In the genomic region with DNA sequence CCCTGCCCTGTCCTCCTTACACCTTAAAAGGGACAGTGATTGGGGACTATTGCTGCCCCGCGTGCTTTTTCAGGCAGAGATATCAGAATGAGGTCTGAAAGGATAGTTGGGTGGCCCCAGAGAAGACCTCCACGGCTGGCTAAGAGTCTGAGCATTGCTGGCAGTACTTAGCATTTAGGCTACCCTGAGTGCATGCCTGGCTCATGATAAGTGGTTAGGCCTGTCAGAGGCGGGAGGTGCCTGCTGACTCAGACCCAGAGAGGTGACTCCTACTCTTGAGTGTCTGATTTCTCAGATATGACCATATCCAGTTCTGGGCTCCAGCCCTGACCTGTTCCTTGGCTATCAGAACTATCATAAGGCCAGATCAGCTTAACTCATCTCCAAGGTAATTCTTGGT, we compare ENCODE assay signal across 8 cellular contexts.
DNase-seq lines count a peak whose midpoint lies in the region; ATAC-seq and TF ChIP-seq lines count a peak whose summit lies in the region.

No MANE protein-coding gene starts in this region.

- H3K9me3 Mint-ChIP-seq in activated CD8-positive, alpha-beta T cell treated with anti-CD3 and anti-CD28 coated beads for 36 hours: no peaks in the 10 kb centered on the region
- no peaks in the 10 kb centered on the region for H3K9me3 Mint-ChIP-seq in activated CD8-positive, alpha-beta T cell treated with anti-CD3 and anti-CD28 coated beads, Interleukin-2, amount 10 ng/mL, durations not matched to agents 7 days and 5 days (ENCODE audit: insufficient read depth)
- H3K9me3 Mint-ChIP-seq in stimulated activated effector memory CD8-positive, alpha-beta T cell treated with anti-CD3 and anti-CD28 coated beads, Interleukin-12 subunit alpha, Interleukin-12 subunit beta, amount 100 ng/mL, for 72 hours: peaks cover 3% of the 10 kb centered on the region

- ATAC-seq in activated CD8-positive, alpha-beta T cell treated with anti-CD3 and anti-CD28 coated beads for 36 hours: peak; percentile 55
- ATAC-seq in activated CD8-positive, alpha-beta T cell treated with anti-CD3 and anti-CD28 coated beads, Interleukin-2, amount 10 ng/mL, durations not matched to agents 7 days and 5 days: no peak
- ATAC-seq in HG03175 (IDR thresholded peaks at IDR 0.05; ENCODE audit: unreplicated experiment): peak; percentile 65
- ATAC-seq in stimulated activated effector memory CD8-positive, alpha-beta T cell treated with anti-CD3 and anti-CD28 coated beads, Interleukin-12 subunit alpha, Interleukin-12 subunit beta, amount 100 ng/mL, for 72 hours: peak; percentile 87

- no peak overlapping the region for H3K4me3 ChIP-seq in SK-N-MC
- no peak overlapping the region for H3K4me3 ChIP-seq in left ventricle myocardium inferior

- H3K4me1 ChIP-seq in left ventricle myocardium inferior: peaks cover 70% of the 10 kb centered on the region

- POLR2A ChIA-PET in activated CD8-positive, alpha-beta T cell treated with anti-CD3 and anti-CD28 coated beads for 36 hours (lab: Charles Lee): no interaction called here
- POLR2A ChIA-PET in activated CD8-positive, alpha-beta T cell treated with anti-CD3 and anti-CD28 coated beads, Interleukin-2, amount 10 ng/mL, durations not matched to agents 7 days and 5 days (lab: Charles Lee): no interaction called here

- no peaks in the 10 kb centered on the region for H3K36me3 Mint-ChIP-seq in activated CD8-positive, alpha-beta T cell treated with anti-CD3 and anti-CD28 coated beads for 36 hours (ENCODE audit: low read depth)
- H3K36me3 Mint-ChIP-seq in activated CD8-positive, alpha-beta T cell treated with anti-CD3 and anti-CD28 coated beads, Interleukin-2, amount 10 ng/mL, durations not matched to agents 7 days and 5 days (ENCODE audit: low read depth): no peaks in the 10 kb centered on the region
- H3K36me3 Mint-ChIP-seq in stimulated activated effector memory CD8-positive, alpha-beta T cell treated with anti-CD3 and anti-CD28 coated beads, Interleukin-12 subunit alpha, Interleukin-12 subunit beta, amount 100 ng/mL, for 72 hours: no peaks in the 10 kb centered on the region

- no peaks in the 10 kb centered on the region for H3K27me3 ChIP-seq in left ventricle myocardium inferior (ENCODE audit: low read depth)

- no peak overlapping the region for H3K27ac Mint-ChIP-seq in activated CD8-positive, alpha-beta T cell treated with anti-CD3 and anti-CD28 coated beads for 36 hours
- H3K27ac Mint-ChIP-seq in activated CD8-positive, alpha-beta T cell treated with anti-CD3 and anti-CD28 coated beads, Interleukin-2, amount 10 ng/mL, durations not matched to agents 7 days and 5 days: no peak overlapping the region
- H3K27ac Mint-ChIP-seq in stimulated activated effector memory CD8-positive, alpha-beta T cell treated with anti-CD3 and anti-CD28 coated beads, Interleukin-12 subunit alpha, Interleukin-12 subunit beta, amount 100 ng/mL, for 72 hours: no peak overlapping the region

- H3K9ac ChIP-seq in SK-N-MC (ENCODE audit: insufficient read length): no peak overlapping the region

- H3K4me3 Mint-ChIP-seq in activated CD8-positive, alpha-beta T cell treated with anti-CD3 and anti-CD28 coated beads for 36 hours: no peak overlapping the region
- H3K4me3 Mint-ChIP-seq in activated CD8-positive, alpha-beta T cell treated with anti-CD3 and anti-CD28 coated beads, Interleukin-2, amount 10 ng/mL, durations not matched to agents 7 days and 5 days: no peak overlapping the region
- no peak overlapping the region for H3K4me3 Mint-ChIP-seq in stimulated activated effector memory CD8-positive, alpha-beta T cell treated with anti-CD3 and anti-CD28 coated beads, Interleukin-12 subunit alpha, Interleukin-12 subunit beta, amount 100 ng/mL, for 72 hours

- no peak for TF ChIP-seq CTCF in activated CD8-positive, alpha-beta T cell treated with anti-CD3 and anti-CD28 coated beads for 36 hours (IDR thresholded peaks at IDR 0.05)
- no peak for TF ChIP-seq CTCF in left ventricle myocardium inferior (IDR thresholded peaks at IDR 0.05; ENCODE audit: borderline replicate concordance)
- TF ChIP-seq CTCF in GM13976 (IDR thresholded peaks at IDR 0.05; ENCODE audit: borderline replicate concordance, control extremely low read depth, extremely low read depth, insufficient read depth, missing control alignments): no peak

- DNase-seq in activated CD8-positive, alpha-beta T cell treated with anti-CD3 and anti-CD28 coated beads for 36 hours: peak; percentile 21
- DNase-seq in activated CD8-positive, alpha-beta T cell treated with anti-CD3 and anti-CD28 coated beads, Interleukin-2, amount 10 ng/mL, durations not matched to agents 7 days and 5 days: no peak
- DNase-seq in SK-N-MC (ENCODE audit: low read depth, low spot score) (no peak), left ventricle myocardium inferior (peak; percentile 53), GM13976 (ENCODE audit: low spot score) (no peak)
- DNase-seq in stimulated activated effector memory CD8-positive, alpha-beta T cell treated with anti-CD3 and anti-CD28 coated beads, Interleukin-12 subunit alpha, Interleukin-12 subunit beta, amount 100 ng/mL, for 72 hours (ENCODE audit: low spot score in 2 of 2): no peak
- DNase-seq in NK-92 treated with Interleukin-12 subunit alpha and Interleukin-12 subunit beta, amount 100 ng/mL, for 24 hours (lab: John Stamatoyannopoulos, UW): no peak

- CTCF ChIA-PET in activated CD8-positive, alpha-beta T cell treated with anti-CD3 and anti-CD28 coated beads for 36 hours (lab: Charles Lee): interaction anchor here (1.1 to 2.4 kb wide), 2 partner anchors 9 to 14 kb away, joined by 3 to 7 read pairs; no protein-coding TSS in a partner anchor
- CTCF ChIA-PET in activated CD8-positive, alpha-beta T cell treated with anti-CD3 and anti-CD28 coated beads, Interleukin-2, amount 10 ng/mL, durations not matched to agents 7 days and 5 days (lab: Charles Lee): no interaction called here

- peak overlapping the region; percentile 92 for H3K27ac ChIP-seq in SK-N-MC
- peak overlapping the region; percentile 75 for H3K27ac ChIP-seq in left ventricle myocardium inferior (replicated peaks)

- no peaks in the 10 kb centered on the region for H3K9me3 ChIP-seq in SK-N-MC (ENCODE audit: low read depth, low read length)
- H3K9me3 ChIP-seq in left ventricle myocardium inferior (replicated peaks): no peaks in the 10 kb centered on the region

- no peaks in the 10 kb centered on the region for H3K36me3 ChIP-seq in SK-N-MC (ENCODE audit: insufficient read depth, low read length)
- H3K36me3 ChIP-seq in left ventricle myocardium inferior: no peaks in the 10 kb centered on the region

- in situ Hi-C loops in GM13976 (cut with MboI; ENCODE audit: low sequenced_read_pairs, unreplicated experiment): no loop called here

- H3K27me3 Mint-ChIP-seq in activated CD8-positive, alpha-beta T cell treated with anti-CD3 and anti-CD28 coated beads for 36 hours: no peaks in the 10 kb centered on the region
- no peaks in the 10 kb centered on the region for H3K27me3 Mint-ChIP-seq in activated CD8-positive, alpha-beta T cell treated with anti-CD3 and anti-CD28 coated beads, Interleukin-2, amount 10 ng/mL, durations not matched to agents 7 days and 5 days (ENCODE audit: low read depth)

- intact Hi-C loops in activated CD8-positive, alpha-beta T cell treated with anti-CD3 and anti-CD28 coated beads for 36 hours (cut with micrococcal nuclease): no loop called here
- intact Hi-C loops in left ventricle myocardium inferior (cut with micrococcal nuclease): no loop called here

- H3K4me1 Mint-ChIP-seq in activated CD8-positive, alpha-beta T cell treated with anti-CD3 and anti-CD28 coated beads for 36 hours (ENCODE audit: low read depth): no peaks in the 10 kb centered on the region
- peaks cover 3% of the 10 kb centered on the region for H3K4me1 Mint-ChIP-seq in activated CD8-positive, alpha-beta T cell treated with anti-CD3 and anti-CD28 coated beads, Interleukin-2, amount 10 ng/mL, durations not matched to agents 7 days and 5 days (ENCODE audit: low read depth)
- H3K4me1 Mint-ChIP-seq in stimulated activated effector memory CD8-positive, alpha-beta T cell treated with anti-CD3 and anti-CD28 coated beads, Interleukin-12 subunit alpha, Interleukin-12 subunit beta, amount 100 ng/mL, for 72 hours: no peaks in the 10 kb centered on the region

Comparison
In these comparisons a context has a peak if more than half of its experiments do, and no peak if none do; other contexts are left out.
1. DNase-seq: peak in activated CD8-positive, alpha-beta T cell treated with anti-CD3 and anti-CD28 coated beads for 36 hours (single experiment) and left ventricle myocardium inferior (single experiment); none in activated CD8-positive, alpha-beta T cell treated with anti-CD3 and anti-CD28 coated beads, Interleukin-2, amount 10 ng/mL, durations not matched to agents 7 days and 5 days (single experiment), SK-N-MC (single experiment), stimulated activated effector memory CD8-positive, alpha-beta T cell treated with anti-CD3 and anti-CD28 coated beads, Interleukin-12 subunit alpha, Interleukin-12 subunit beta, amount 100 ng/mL, for 72 hours (0 of 2), NK-92 treated with Interleukin-12 subunit alpha and Interleukin-12 subunit beta, amount 100 ng/mL, for 24 hours (single experiment) and GM13976 (single experiment).